ENCODE assay signal across 25 cellular contexts in the genomic region with DNA sequence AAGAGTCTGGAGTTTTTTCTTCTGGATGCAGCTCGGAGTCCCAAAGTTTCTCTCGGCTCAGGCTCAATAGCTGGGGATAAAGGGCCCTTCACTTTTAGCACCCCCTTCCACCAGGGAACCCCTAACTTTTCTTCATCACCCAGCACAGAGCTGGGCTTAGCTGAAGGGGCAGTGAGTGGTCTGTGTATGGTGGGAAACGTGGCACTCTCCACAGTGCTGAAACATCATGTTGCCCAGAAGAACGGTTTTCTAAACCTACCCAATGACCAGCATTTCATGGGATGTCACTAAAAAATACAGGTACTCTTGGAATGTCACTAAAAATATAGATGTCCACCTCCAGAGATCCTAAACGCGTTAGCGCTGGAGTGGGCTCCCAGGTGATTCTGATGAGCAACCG. TPM values are rescaled to one million over a fixed set of nuclear protein-coding genes. Genes with fewer than 3 reads are reported as not detected.
"Had no signal": no experiment of that assay in that cellular context is flagged by ENCODE, and none has a peak within 500 bp of the region (broad histone marks: within the 10 kb centered on the region; RNA-seq: fewer than 3 reads in every experiment).

No MANE protein-coding gene starts in this region.

- H3K36me3 ChIP-seq: breast epithelium had no signal

- DNase-seq: activated B cell treated with CpG ODN at 0.5 μM for 24 hours; activated CD4-positive, alpha-beta T cell treated with anti-CD3 and anti-CD28 coated beads for 1 hour; activated CD4-positive, alpha-beta T cell treated with anti-CD3 and anti-CD28 coated beads, Interleukin-2, amount 10 ng/mL, durations not matched to agents 24 days and 14 days; activated CD4-positive, alpha-beta T cell treated with anti-CD3 and anti-CD28 coated beads, Interleukin-2, amount 50 U/mL, for 48 hours; activated CD8-positive, alpha-beta memory T cell treated with anti-CD3 and anti-CD28 coated beads, Interleukin-2, amount 10 ng/mL, durations not matched to agents 7 days and 5 days; activated effector memory CD4-positive, alpha-beta T cell treated with Interleukin-2 at 50 U/mL for 16 hours; activated naive CD4-positive, alpha-beta T cell; activated T-cell treated with anti-CD3 and anti-CD28 coated beads, Interleukin-2, amount 50 U/mL, for 24 hours; caudate nucleus; MM.1S; NCI-H1105; NCI-H1694 treated with DMSO at 0.1 percent for 48 hours; NCI-H2029 treated with DMSO at 0.1 percent for 48 hours; OCI-M1; RPMI8226; SW 1271; T-helper 17 cell; T-helper 9 cell had no signal

- H3K9me3 ChIP-seq: breast epithelium had no signal

- H3K27me3 ChIP-seq: breast epithelium had no signal

- H3K4me1 ChIP-seq: breast epithelium had no signal

- H3K4me1 Mint-ChIP-seq: activated CD4-positive, alpha-beta T cell treated with anti-CD3 and anti-CD28 coated beads, Interleukin-2, amount 10 ng/mL, durations not matched to agents 24 days and 14 days; activated naive CD4-positive, alpha-beta T cell treated with anti-CD3 and anti-CD28 coated beads, Interleukin-2, amount 50 U/mL, for 24 hours had no signal

- H3K4me3 ChIP-seq: breast epithelium, SK-N-MC had no signal

- H3K27ac Mint-ChIP-seq: activated B cell treated with CpG ODN at 0.5 μM for 24 hours; activated CD4-positive, alpha-beta T cell treated with anti-CD3 and anti-CD28 coated beads, Interleukin-2, amount 10 ng/mL, durations not matched to agents 24 days and 14 days; activated CD8-positive, alpha-beta memory T cell treated with anti-CD3 and anti-CD28 coated beads, Interleukin-2, amount 10 ng/mL, durations not matched to agents 7 days and 5 days; activated naive CD4-positive, alpha-beta T cell treated with anti-CD3 and anti-CD28 coated beads, Interleukin-2, amount 50 U/mL, for 24 hours; activated T-cell treated with anti-CD3 and anti-CD28 coated beads, Interleukin-2, amount 50 U/mL, for 24 hours; activated T-helper 1 cell treated with anti-CD3 and anti-CD28 coated beads, Interleukin-12 subunit alpha, Interleukin-12 subunit beta, Interleukin-2, Interleukin-4 antibody, amounts not matched to agents 30 ng/mL and 10 ng/mL and 1 ng/mL, durations not matched to agents 14 hours and 24 hours and 36 hours; T-helper 17 cell had no signal

- ATAC-seq: activated CD8-positive, alpha-beta memory T cell treated with anti-CD3 and anti-CD28 coated beads, Interleukin-2, amount 10 ng/mL, durations not matched to agents 7 days and 5 days; Panc1; Right ventricle myocardium inferior; T-helper 17 cell had no signal

- H3K4me3 Mint-ChIP-seq: activated B cell treated with CpG ODN at 0.5 μM for 24 hours; activated CD4-positive, alpha-beta T cell treated with anti-CD3 and anti-CD28 coated beads, Interleukin-2, amount 10 ng/mL, durations not matched to agents 24 days and 14 days; activated CD8-positive, alpha-beta memory T cell treated with anti-CD3 and anti-CD28 coated beads, Interleukin-2, amount 10 ng/mL, durations not matched to agents 7 days and 5 days; activated naive CD4-positive, alpha-beta T cell treated with anti-CD3 and anti-CD28 coated beads, Interleukin-2, amount 50 U/mL, for 24 hours; activated T-cell treated with anti-CD3 and anti-CD28 coated beads, Interleukin-2, amount 50 U/mL, for 24 hours; activated T-helper 1 cell treated with anti-CD3 and anti-CD28 coated beads, Interleukin-12 subunit alpha, Interleukin-12 subunit beta, Interleukin-2, Interleukin-4 antibody, amounts not matched to agents 30 ng/mL and 10 ng/mL and 1 ng/mL, durations not matched to agents 14 hours and 24 hours and 36 hours; T-helper 17 cell had no signal

- H3K36me3 Mint-ChIP-seq: activated CD8-positive, alpha-beta memory T cell treated with anti-CD3 and anti-CD28 coated beads, Interleukin-2, amount 10 ng/mL, durations not matched to agents 7 days and 5 days had no signal

- H3K27ac ChIP-seq: breast epithelium, SK-N-MC had no signal

RNA-seq across cellular contexts. Expression of a gene that starts 12.0 kb away (rescaled TPM):
- total RNA-seq: activated B cell treated with CpG ODN at 0.5 μM for 24 hours; activated CD4-positive, alpha-beta T cell treated with anti-CD3 and anti-CD28 coated beads, Interleukin-2, amount 10 ng/mL, durations not matched to agents 24 days and 14 days; activated CD8-positive, alpha-beta memory T cell treated with anti-CD3 and anti-CD28 coated beads, Interleukin-2, amount 10 ng/mL, durations not matched to agents 7 days and 5 days; activated T-helper 1 cell treated with anti-CD3 and anti-CD28 coated beads, Interleukin-12 subunit alpha, Interleukin-12 subunit beta, Interleukin-2, Interleukin-4 antibody, amounts not matched to agents 30 ng/mL and 10 ng/mL and 1 ng/mL, durations not matched to agents 14 hours and 24 hours and 36 hours; aorta; Right ventricle myocardium inferior; T-helper 17 cell had no signal

RNA-seq across cellular contexts. Expression of a gene that starts 53.8 kb away (rescaled TPM):
- total RNA-seq: activated B cell treated with CpG ODN at 0.5 μM for 24 hours; activated CD4-positive, alpha-beta T cell treated with anti-CD3 and anti-CD28 coated beads, Interleukin-2, amount 10 ng/mL, durations not matched to agents 24 days and 14 days; activated CD8-positive, alpha-beta memory T cell treated with anti-CD3 and anti-CD28 coated beads, Interleukin-2, amount 10 ng/mL, durations not matched to agents 7 days and 5 days; activated T-helper 1 cell treated with anti-CD3 and anti-CD28 coated beads, Interleukin-12 subunit alpha, Interleukin-12 subunit beta, Interleukin-2, Interleukin-4 antibody, amounts not matched to agents 30 ng/mL and 10 ng/mL and 1 ng/mL, durations not matched to agents 14 hours and 24 hours and 36 hours; Right ventricle myocardium inferior; T-helper 17 cell had no signal
